22 cellular contexts compared by ENCODE assay signal in genomic region chr15:70140031-70140542, GRCh38. TPM values are rescaled to one million over a fixed set of nuclear protein-coding genes. Genes with fewer than 3 reads are reported as not detected.
DNase-seq lines count a peak whose midpoint lies in the region; ATAC-seq, FAIRE-seq and TF ChIP-seq lines count a peak whose summit lies in the region.
"Had no signal": no experiment of that assay in that cellular context is flagged by ENCODE, and none has a peak within 500 bp of the region (broad histone marks: within the 10 kb centered on the region; RNA-seq: fewer than 3 reads in every experiment).

No MANE protein-coding gene starts in this region.

- no peak overlapping the region for H4K5ac ChIP-seq in H1 (ENCODE audit: insufficient read length, low read depth, low read length)

- POLR2A ChIA-PET in H1 (lab: Charles Lee; ENCODE audit: partially characterized antibody) = interaction anchor here (0.6 to 5.5 kb wide), 9 partner anchors 8 to 57 kb away, joined by 3 to 70 read pairs (median 3); partner anchors contain the start of gene TLE3

- TF ChIP-seq CTCF in H1 (IDR thresholded peaks at IDR 0.05; ENCODE audit: control extremely low read depth in 1 of 3, insufficient read depth in 1 of 3, low read depth in 1 of 3, low read length in 3 of 3) (no peak), neutrophil (IDR thresholded peaks at IDR 0.05) (no peak)

- H3K56ac ChIP-seq in H1 (replicated peaks; ENCODE audit: insufficient read length, low read depth, low read length) = no peak overlapping the region

- H3K9me3 ChIP-seq in BLaER1 treated with 17β-estradiol and CSF1 and Interleukin-3, amounts not matched to agents 10 nM and 100 nM (replicated peaks in 1 of 11) = 0 out of 22 replicates have a peak, but pooled peaks cover 0 to 7% (median 0%) of the 10 kb centered on the region in 11 experiments
- no peaks in the 10 kb centered on the region for H3K9me3 ChIP-seq in KOPT-K1 (ENCODE audit: insufficient read depth, low read length, poor library complexity, severe bottlenecking)
- H3K9me3 ChIP-seq in H1 (ENCODE audit: insufficient read depth in 2 of 2, low read depth in 1 of 2, low read length in 1 of 2) = no peaks in the 10 kb centered on the region
- no peaks in the 10 kb centered on the region for H3K9me3 ChIP-seq in neutrophil
- H3K9me3 ChIP-seq: lower lobe of right lung, sigmoid colon, testis had no signal

- H2BK120ac ChIP-seq in H1 (replicated peaks; ENCODE audit: low read depth, low read length) = no peak overlapping the region

- CTCF ChIA-PET in H1 (lab: Charles Lee; ENCODE audit: partially characterized antibody) = interaction anchor here (0.6 to 2.6 kb wide), 23 partner anchors 9 to 665 kb away, joined by 3 to 8 read pairs (median 3); no protein-coding TSS in a partner anchor

- H2BK5ac ChIP-seq in H1 (ENCODE audit: low read depth, low read length) = peak overlapping the region; percentile 55; the same call in 1 of the 2 replicates

- no peaks in the 10 kb centered on the region for H3K23me2 ChIP-seq in H1 (ENCODE audit: low read depth, low read length)

- no peak overlapping the region for H2AFZ ChIP-seq in H1 (ENCODE audit: low read length)

- H3K27me3 ChIP-seq in BLaER1 treated with 17β-estradiol and CSF1 and Interleukin-3, amounts not matched to agents 10 nM and 100 nM = peaks cover 0 to 33% (median 0%) of the 10 kb centered on the region in 11 experiments; a peak in 6 of 22 replicates
- H3K27me3 ChIP-seq in H1 (replicated peaks in 1 of 4; ENCODE audit: control insufficient read depth in 3 of 4, extremely low read depth in 1 of 4, insufficient read depth in 3 of 4, low read length in 3 of 4) = peaks cover 0 to 11% (median 5%) of the 10 kb centered on the region in 4 experiments; a peak in 4 of 7 replicates
- no peaks in the 10 kb centered on the region for H3K27me3 ChIP-seq in neutrophil
- no peaks in the 10 kb centered on the region; the same call in 1 of the 2 replicates for H3K27me3 ChIP-seq in H7 (ENCODE audit: control insufficient read depth, insufficient read depth, low read length)
- H3K27me3 ChIP-seq: sigmoid colon, testis had no signal

- no peak overlapping the region for H3K23ac ChIP-seq in H1 (ENCODE audit: insufficient read length)

- TF ChIP-seq EP300 in H1 (IDR thresholded peaks at IDR 0.05; ENCODE audit: borderline replicate concordance in 1 of 2, low read depth in 2 of 2, low read length in 2 of 2) = no peak

- H3K18ac ChIP-seq in H1 (ENCODE audit: extremely low read depth, low read length) = no peak overlapping the region

- H3K4ac ChIP-seq in H1 (replicated peaks; ENCODE audit: insufficient read length, low read depth, low read length) = no peak overlapping the region

- peak overlapping the region; percentile 83; the same call in 1 of the 2 replicates for H2AK5ac ChIP-seq in H1 (ENCODE audit: low read depth, low read length)

- TF ChIP-seq POLR2A in H1 (IDR thresholded peaks at IDR 0.05; ENCODE audit: control extremely low read depth in 1 of 2, low read depth in 2 of 2, low read length in 2 of 2) = no peak

- no peak overlapping the region for H3K27ac ChIP-seq in BLaER1 treated with 17β-estradiol and CSF1 and Interleukin-3, amounts not matched to agents 10 nM and 100 nM
- H3K27ac ChIP-seq in KOPT-K1 (ENCODE audit: low read depth, low read length, poor library complexity, severe bottlenecking) = peak overlapping the region; percentile 69
- H3K27ac ChIP-seq in H1 (ENCODE audit: low read depth, low read length) = peak overlapping the region; percentile 55
- peak overlapping the region; percentile 84 for H3K27ac ChIP-seq in neutrophil
- H3K27ac ChIP-seq: cardiac muscle cell, dorsolateral prefrontal cortex, lower lobe of right lung, testis, VCaP had no signal

- H4K8ac ChIP-seq in H1 (ENCODE audit: extremely low read depth, insufficient read depth, low read length) = no peak overlapping the region

- no peaks in the 10 kb centered on the region for H3K36me3 ChIP-seq in BLaER1 treated with 17β-estradiol and CSF1 and Interleukin-3, amounts not matched to agents 10 nM and 100 nM
- no peaks in the 10 kb centered on the region for H3K36me3 ChIP-seq in KOPT-K1 (ENCODE audit: insufficient read depth, low read length)
- no peaks in the 10 kb centered on the region for H3K36me3 ChIP-seq in H1 (ENCODE audit: control insufficient read depth in 2 of 4, insufficient read depth in 4 of 4, low read length in 3 of 4)
- H3K36me3 ChIP-seq in neutrophil = no peaks in the 10 kb centered on the region
- H3K36me3 ChIP-seq in H7 (replicated peaks; ENCODE audit: control insufficient read depth, insufficient read depth, low read length) = no peaks in the 10 kb centered on the region
- H3K36me3 ChIP-seq: cardiac muscle cell, lower lobe of right lung, sigmoid colon had no signal

- peak overlapping the region in 10 of 11 experiments; percentile 18 to 83 (median 64); a peak in 16 of 22 replicates for H3K4me2 ChIP-seq in BLaER1 treated with 17β-estradiol and CSF1 and Interleukin-3, amounts not matched to agents 10 nM and 100 nM
- peak overlapping the region; percentile 10 to 53; a peak in 3 of 4 replicates for H3K4me2 ChIP-seq in H1 (ENCODE audit: insufficient read depth in 1 of 2, low read depth in 2 of 2, low read length in 2 of 2)

- no peaks in the 10 kb centered on the region for H3K79me2 ChIP-seq in H1 (ENCODE audit: control insufficient read depth in 1 of 2, insufficient read depth in 2 of 2, low read length in 2 of 2)

- DNase-seq in H1 (ENCODE audit: low read depth in 1 of 2, low spot score in 2 of 2) (no peak), DMS79 (lab: John Stamatoyannopoulos, UW) (no peak), H7 (no peak)
- no peak for DNase-seq in stimulated activated CD4-positive, alpha-beta T cell treated with anti-CD3 and anti-CD28 coated beads, Interleukin-2, amount 100 ng/mL, for 48 hours
- DNase-seq: activated gamma-delta T cell, amygdala, DMS153, dorsolateral prefrontal cortex, GDM1, islet precursor cell, NCI-H1694, NCI-H774, occipital lobe, sigmoid colon, testis had no signal

- H2BK15ac ChIP-seq in H1 (ENCODE audit: low read length) = peak overlapping the region; percentile 88

- H4K91ac ChIP-seq in H1 (replicated peaks; ENCODE audit: insufficient read length, low read length) = peak overlapping the region; percentile 1

- peaks cover 11 to 40% (median 23%) of the 10 kb centered on the region in 10 experiments; a peak in 19 of 20 replicates for H3K4me1 ChIP-seq in BLaER1 treated with 17β-estradiol and CSF1 and Interleukin-3, amounts not matched to agents 10 nM and 100 nM
- H3K4me1 ChIP-seq in H1 (replicated peaks in 1 of 4; ENCODE audit: control insufficient read depth in 3 of 4, insufficient read depth in 4 of 4, low read length in 3 of 4) = peaks cover 13 to 27% (median 16%) of the 10 kb centered on the region in 4 experiments
- peaks cover 33 to 40% of the 10 kb centered on the region in 2 experiments for H3K4me1 ChIP-seq in neutrophil (ENCODE audit: control insufficient read depth in 1 of 2, insufficient read depth in 1 of 2, low read depth in 1 of 2, low read length in 1 of 2)

- 42% methylated on average over 4 of the region's 4 CpGs; no CpG with 5 or more reads in 1 of the 2 experiments for WGBS in H1 (ENCODE audit: extremely low coverage in 1 of 2, insufficient coverage in 1 of 2, insufficient read length in 1 of 2, insufficient replicate concordance in 2 of 2, low coverage in 1 of 2, low lambda C conversion rate in 2 of 2, missing lambda C conversion rate in 1 of 2), 2 experiments

- peak overlapping the region; percentile 41 for H2BK12ac ChIP-seq in H1 (ENCODE audit: low read depth, low read length)

- H3K79me1 ChIP-seq in H1 (ENCODE audit: low read depth, low read length) = no peaks in the 10 kb centered on the region

- peaks cover 0 to 14% (median 0%) of the 10 kb centered on the region in 11 experiments; a peak in 5 of 22 replicates for H4K20me1 ChIP-seq in BLaER1 treated with 17β-estradiol and CSF1 and Interleukin-3, amounts not matched to agents 10 nM and 100 nM
- H4K20me1 ChIP-seq in H1 (replicated peaks in 1 of 2; ENCODE audit: control insufficient read depth in 1 of 2, insufficient read depth in 2 of 2, low read length in 2 of 2) = no peaks in the 10 kb centered on the region

- no peak overlapping the region for H3K14ac ChIP-seq in H1 (ENCODE audit: insufficient read length)

- H3K4me3 ChIP-seq in BLaER1 treated with 17β-estradiol and CSF1 and Interleukin-3, amounts not matched to agents 10 nM and 100 nM = no peak overlapping the region
- H3K4me3 ChIP-seq in H1 (ENCODE audit: extremely low read depth in 1 of 4, insufficient read depth in 2 of 4, low read depth in 3 of 4, low read length in 4 of 4) (peak overlapping the region in 3 of 4 experiments; percentile 9 to 17 (median 11); a peak in 3 of 8 replicates), neutrophil (ENCODE audit: low read depth in 1 of 2, low read length in 1 of 2) (peak overlapping the region in 1 of 2 experiments; percentile 48), H7 (ENCODE audit: insufficient read depth, low read depth, low read length) (no peak overlapping the region)
- H3K4me3 ChIP-seq: cardiac muscle cell, dorsolateral prefrontal cortex, testis had no signal

- no peak for ATAC-seq in HG03045 (IDR thresholded peaks at IDR 0.05; ENCODE audit: unreplicated experiment)

- no peak for TF ChIP-seq RAD21 in H1 (IDR thresholded peaks at IDR 0.05 in 1 of 2, conservative IDR thresholded peaks at IDR 0.05 in 1 of 2; ENCODE audit: low read depth in 2 of 2, low read length in 2 of 2)

- H2BK20ac ChIP-seq in H1 (ENCODE audit: low read length) = peak overlapping the region; percentile 76

- no peak for FAIRE-seq in H1 (lab: Jason Lieb, UNC)

- H3K9ac ChIP-seq in BLaER1 treated with 17β-estradiol and CSF1 and Interleukin-3, amounts not matched to agents 10 nM and 100 nM = no peak overlapping the region
- H3K9ac ChIP-seq in H1 (replicated peaks in 1 of 4; ENCODE audit: extremely low read depth in 1 of 4, low read depth in 3 of 4, low read length in 3 of 4) = no peak overlapping the region

TF ChIP-seq in H1, 55 proteins besides CTCF, POLR2A, EP300 and RAD21 (continues in another document):
- TF ChIP-seq EGR1 (IDR thresholded peaks at IDR 0.05; ENCODE audit: borderline replicate concordance, low read depth, low read length) = no peak
- TF ChIP-seq TAF1 (IDR thresholded peaks at IDR 0.05; ENCODE audit: low read depth, low read length) = no peak
- 0 out of 2 replicates have a peak, but pooled peaks have one; percentile 87 for TF ChIP-seq RBBP5 (IDR thresholded peaks at IDR 0.05; ENCODE audit: borderline replicate concordance, low read depth, low read length)
- no peak for TF ChIP-seq SIRT6 (IDR thresholded peaks at IDR 0.05; ENCODE audit: low read length)

RNA-seq across cellular contexts. Expression of gene TLE3, which starts 42.4 kb away (rescaled TPM):
- 61.2 and 67.5 TPM in 2 replicates for total RNA-seq in H1 (2021; fragmentation: NEBNext Ultra II Directional; extraction: Animal tissue kit (Norgen Biotek cat#: 25700))
- polyA plus RNA-seq in H1 (2011; rRNA removed) = 25.1 and 50.3 TPM in 2 replicates
- 33.9 TPM for polyA plus RNA-seq in H1 (2011; cell fraction: cytosol; rRNA removed)
- 74.7 TPM for polyA plus RNA-seq in H1 (2011; cell fraction: nucleus; rRNA removed)
- polyA plus RNA-seq in H1 (2012, experiment 1 of 2) = 51.9 to 54.9 TPM (median 54.2 TPM) in 4 replicates
- 50.8 TPM for polyA plus RNA-seq in H1 (2012, experiment 2 of 2)
- polyA plus RNA-seq in H1 (2013, experiment 1 of 2) = 27.6 TPM
- polyA plus RNA-seq in H1 (2013, experiment 2 of 2) = 25.2 TPM
- polyA minus RNA-seq in H1 (2011; rRNA and poly(A)+ RNA removed) = 68.7 and 75.5 TPM in 2 replicates
- polyA minus RNA-seq in H1 (2011; cell fraction: cytosol; rRNA and poly(A)+ RNA removed) = 62.8 TPM
- 101 TPM for polyA minus RNA-seq in H1 (2011; cell fraction: nucleus; rRNA and poly(A)+ RNA removed)
- 83.5 and 108 TPM in 2 replicates for total RNA-seq in H7 (2014; rRNA removed; shearing (Covaris generic))

Comparison
In these comparisons a context has a peak if more than half of its experiments do, and no peak if none do; other contexts are left out.
1. H3K27ac ChIP-seq: peak in KOPT-K1 (single experiment), H1 (single experiment) and neutrophil (single experiment); none in BLaER1 treated with 17β-estradiol and CSF1 and Interleukin-3, amounts not matched to agents 10 nM and 100 nM (0 of 11).
2. H3K4me3 ChIP-seq: peak in H1 (3 of 4); none in BLaER1 treated with 17β-estradiol and CSF1 and Interleukin-3, amounts not matched to agents 10 nM and 100 nM (0 of 10) and H7 (single experiment).